Comparison of ENCODE assay signal across 12 cellular contexts in the genomic region with DNA sequence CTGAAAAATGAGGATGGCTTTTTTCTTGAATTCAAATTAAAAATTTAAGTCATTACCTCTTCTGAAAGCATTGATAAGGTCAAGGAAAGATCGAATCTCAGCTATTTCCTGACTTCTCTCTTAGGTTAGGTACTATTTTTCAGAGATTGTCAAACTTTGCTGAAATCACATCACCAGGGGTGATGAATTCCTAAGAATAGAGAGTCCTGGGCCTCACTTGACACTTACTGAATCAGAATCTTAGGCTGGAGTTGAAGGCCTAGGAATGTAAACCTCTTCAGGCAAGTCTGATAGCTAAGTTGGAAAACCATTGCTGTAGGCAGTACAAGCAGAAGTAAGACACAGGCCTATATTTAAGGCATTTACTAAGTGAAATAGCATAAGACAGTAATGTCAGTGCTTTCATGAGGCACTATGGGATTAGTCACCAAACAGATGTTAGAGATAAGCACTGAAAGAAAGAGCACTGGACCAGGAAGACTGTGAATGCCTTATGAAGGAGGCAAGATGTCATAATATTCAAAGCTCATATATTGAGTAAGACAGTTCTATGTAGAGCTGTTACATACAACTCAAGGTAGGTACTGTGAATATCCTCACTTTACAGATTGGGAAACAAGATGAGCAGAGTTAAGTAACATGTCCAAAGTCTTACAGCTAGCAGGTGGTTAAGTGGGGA. TPM values are rescaled to one million over a fixed set of nuclear protein-coding genes. Genes with fewer than 3 reads are reported as not detected.
DNase-seq lines count a peak whose midpoint lies in the region; ATAC-seq, FAIRE-seq and TF ChIP-seq lines count a peak whose summit lies in the region.
"Had no signal": no experiment of that assay in that cellular context is flagged by ENCODE, and none has a peak within 500 bp of the region (broad histone marks: within the 10 kb centered on the region; RNA-seq: fewer than 3 reads in every experiment).

No MANE protein-coding gene starts in this region.

- H2BK120ac ChIP-seq in trophoblast cell (ENCODE audit: insufficient read depth, low read length, poor library complexity): no peak overlapping the region

- dilution Hi-C loops in endothelial cell of umbilical vein (cut with MboI; ENCODE audit: extremely low pct_ligation_motif_present, low sequenced_read_pairs): no loop called here

- no TSS peak for BruUV-seq in Panc1 (replicated peaks; lab: Mats Ljungman, UMichigan)
- no TSS peak for BruUV-seq in endothelial cell of umbilical vein (replicated peaks; lab: Mats Ljungman, UMichigan)

- H3K4me2 ChIP-seq in endothelial cell of umbilical vein (ENCODE audit: insufficient read depth, low read length) (peak overlapping the region; percentile 22), trophoblast cell (ENCODE audit: low read length) (no peak overlapping the region)
- H3K4me2 ChIP-seq: BLaER1 had no signal

- H3K23ac ChIP-seq in trophoblast cell (ENCODE audit: low read length): no peak overlapping the region

- H3K79me2 ChIP-seq in endothelial cell of umbilical vein (ENCODE audit: control insufficient read depth, insufficient read depth, low read length) (peaks cover 76% of the 10 kb centered on the region), trophoblast cell (ENCODE audit: control insufficient read depth, insufficient read depth, low read length, poor library complexity) (peaks cover 1% of the 10 kb centered on the region)

- H3K36me3 ChIP-seq in Panc1 (ENCODE audit: control insufficient read depth, insufficient read depth, low read length) (no peaks in the 10 kb centered on the region), endothelial cell of umbilical vein (ENCODE audit: control insufficient read depth in 2 of 2, extremely low read depth in 1 of 2, insufficient read depth in 2 of 2, low read length in 2 of 2) (no peaks in the 10 kb centered on the region), trophoblast cell (ENCODE audit: control insufficient read depth in 1 of 2, insufficient read depth in 2 of 2, low read length in 2 of 2) (no peaks in the 10 kb centered on the region), thyroid gland (no peaks in the 10 kb centered on the region)

- peak; percentile 56; the same call in 1 of the 2 replicates for ATAC-seq in Panc1
- ATAC-seq in esophagus mucosa: no peak
- no peak for ATAC-seq in HG03025 (IDR thresholded peaks at IDR 0.05; ENCODE audit: low FRiP score, unreplicated experiment)
- ATAC-seq: right cardiac atrium had no signal

- H3K4me1 Mint-ChIP-seq in activated CD4-positive, alpha-beta memory T cell treated with anti-CD3 and anti-CD28 coated beads for 36 hours (ENCODE audit: low read depth): peaks cover 43% of the 10 kb centered on the region
- peaks cover 18% of the 10 kb centered on the region for H3K4me1 Mint-ChIP-seq in activated CD4-positive, alpha-beta memory T cell treated with anti-CD3 and anti-CD28 coated beads, Interleukin-2, amount 10 ng/mL, durations not matched to agents 7 days and 5 days

- H3K18ac ChIP-seq in trophoblast cell (ENCODE audit: low read length): no peak overlapping the region

- no peak overlapping the region for H4K91ac ChIP-seq in trophoblast cell (ENCODE audit: low read depth, low read length)

- TF ChIP-seq POLR2A in endothelial cell of umbilical vein (IDR thresholded peaks at IDR 0.05; ENCODE audit: low read depth, low read length) (no peak), thyroid gland (IDR thresholded peaks at IDR 0.05) (no peak)

- peak overlapping the region; percentile 55 for H3K27ac Mint-ChIP-seq in activated CD4-positive, alpha-beta memory T cell treated with anti-CD3 and anti-CD28 coated beads for 36 hours
- H3K27ac Mint-ChIP-seq in activated CD4-positive, alpha-beta memory T cell treated with anti-CD3 and anti-CD28 coated beads, Interleukin-2, amount 10 ng/mL, durations not matched to agents 7 days and 5 days: no peak overlapping the region
- H3K27ac Mint-ChIP-seq: activated CD4-positive, alpha-beta T cell treated with anti-CD3 and anti-CD28 coated beads, Interleukin-2, amount 10 ng/mL, durations not matched to agents 7 days and 5 days had no signal

- intact Hi-C loops in activated CD4-positive, alpha-beta memory T cell treated with anti-CD3 and anti-CD28 coated beads for 36 hours (cut with micrococcal nuclease): no loop called here
- intact Hi-C loops in Panc1 (cut with micrococcal nuclease; ENCODE audit: unreplicated experiment): no loop called here
- intact Hi-C loops in endothelial cell of umbilical vein (cut with micrococcal nuclease): no loop called here
- intact Hi-C loops in thyroid gland (cut with DNase I): no loop called here

- TF ChIP-seq CTCF in Panc1 (IDR thresholded peaks at IDR 0.05): no peak
- TF ChIP-seq CTCF in endothelial cell of umbilical vein (IDR thresholded peaks at IDR 0.05; ENCODE audit: extremely low read depth in 1 of 2, insufficient read depth in 1 of 2, low read depth in 1 of 2, low read length in 2 of 2): no peak
- TF ChIP-seq CTCF in thyroid gland (IDR thresholded peaks at IDR 0.05): no peak

- CTCF ChIA-PET in activated CD4-positive, alpha-beta memory T cell treated with anti-CD3 and anti-CD28 coated beads for 36 hours (lab: Charles Lee): interaction anchor here (0.7 to 1.0 kb wide), 3 partner anchors 40 to 129 kb away, joined by 3 to 8 read pairs (median 3); no protein-coding TSS in a partner anchor
- CTCF ChIA-PET in activated CD4-positive, alpha-beta memory T cell treated with anti-CD3 and anti-CD28 coated beads, Interleukin-2, amount 10 ng/mL, durations not matched to agents 7 days and 5 days (lab: Charles Lee): interaction anchor here (0.9 to 2.0 kb wide), 3 partner anchors 20 to 46 kb away, joined by 3 to 4 read pairs (median 3); no protein-coding TSS in a partner anchor
- CTCF ChIA-PET in Panc1 (lab: Charles Lee): interaction anchor here (0.8 kb wide), 1 partner anchor 146 kb away, joined by 3 read pairs; no protein-coding TSS in a partner anchor
- CTCF ChIA-PET in endothelial cell of umbilical vein (lab: Charles Lee): interaction anchor here (0.9 to 2.8 kb wide), 5 partner anchors 20 to 165 kb away, joined by 3 to 18 read pairs (median 6); no protein-coding TSS in a partner anchor

- no peaks in the 10 kb centered on the region for H3K9me3 Mint-ChIP-seq in activated CD4-positive, alpha-beta memory T cell treated with anti-CD3 and anti-CD28 coated beads for 36 hours
- H3K9me3 Mint-ChIP-seq in activated CD4-positive, alpha-beta memory T cell treated with anti-CD3 and anti-CD28 coated beads, Interleukin-2, amount 10 ng/mL, durations not matched to agents 7 days and 5 days: no peaks in the 10 kb centered on the region
- H3K9me3 Mint-ChIP-seq: activated CD4-positive, alpha-beta T cell treated with anti-CD3 and anti-CD28 coated beads, Interleukin-2, amount 10 ng/mL, durations not matched to agents 7 days and 5 days had no signal

- no peak overlapping the region for H4K8ac ChIP-seq in trophoblast cell (ENCODE audit: low read depth, low read length)

- no peak overlapping the region for H3K4ac ChIP-seq in trophoblast cell (ENCODE audit: low read depth, low read length)

- H3K27me3 ChIP-seq in Panc1 (ENCODE audit: control insufficient read depth, insufficient read depth, low read length): no peaks in the 10 kb centered on the region
- no peaks in the 10 kb centered on the region for H3K27me3 ChIP-seq in endothelial cell of umbilical vein (ENCODE audit: control insufficient read depth in 2 of 2, insufficient read depth in 2 of 2, low read length in 2 of 2)
- no peaks in the 10 kb centered on the region for H3K27me3 ChIP-seq in trophoblast cell (ENCODE audit: insufficient read depth, low read length)
- H3K27me3 ChIP-seq in thyroid gland: no peaks in the 10 kb centered on the region
- H3K27me3 ChIP-seq: BLaER1 had no signal

- FAIRE-seq in endothelial cell of umbilical vein (lab: Jason Lieb, UNC): peak; percentile 94
- FAIRE-seq: GM18507 had no signal

- DNase-seq in activated CD4-positive, alpha-beta memory T cell treated with anti-CD3 and anti-CD28 coated beads for 36 hours: no peak
- no peak for DNase-seq in activated CD4-positive, alpha-beta memory T cell treated with anti-CD3 and anti-CD28 coated beads, Interleukin-2, amount 10 ng/mL, durations not matched to agents 7 days and 5 days
- DNase-seq in Panc1 (ENCODE audit: low read depth, low spot score) (no peak), endothelial cell of umbilical vein (ENCODE audit: low read depth, low spot score) (peak; percentile 58), trophoblast cell (peak; percentile 61 to 93), thyroid gland (no peak)
- DNase-seq: activated CD4-positive, alpha-beta T cell treated with anti-CD3 and anti-CD28 coated beads, Interleukin-2, amount 10 ng/mL, durations not matched to agents 7 days and 5 days; right cardiac atrium had no signal

- no peak overlapping the region for H2AFZ ChIP-seq in endothelial cell of umbilical vein (ENCODE audit: low read depth, low read length)
- H2AFZ ChIP-seq in trophoblast cell (ENCODE audit: insufficient read depth, low read length, poor library complexity): no peak overlapping the region

- no peak overlapping the region for H2BK12ac ChIP-seq in trophoblast cell (ENCODE audit: low read length)

- H2AK5ac ChIP-seq in trophoblast cell (ENCODE audit: low read length): no peak overlapping the region

- peaks cover 2% of the 10 kb centered on the region for H4K20me1 ChIP-seq in endothelial cell of umbilical vein (replicated peaks; ENCODE audit: control insufficient read depth, extremely low read depth, insufficient read depth, low read length)

- in situ Hi-C loops in Panc1 (cut with HindIII; ENCODE audit: low pct_unique_long_range_greater_than_20kb, low sequenced_read_pairs): no loop called here

- H3K4me1 ChIP-seq in Panc1 (ENCODE audit: control insufficient read depth, insufficient read depth, low read length) (no peaks in the 10 kb centered on the region), endothelial cell of umbilical vein (ENCODE audit: control insufficient read depth, extremely low read depth, insufficient read depth, low read length) (peaks cover 13% of the 10 kb centered on the region), trophoblast cell (ENCODE audit: control insufficient read depth in 1 of 2, insufficient read depth in 2 of 2, low read length in 2 of 2) (peaks cover 0 to 2% of the 10 kb centered on the region in 2 experiments), thyroid gland (no peaks in the 10 kb centered on the region)
- H3K4me1 ChIP-seq: BLaER1 had no signal

- H3K9me3 ChIP-seq in Panc1 (ENCODE audit: control insufficient read depth, insufficient read depth, low read depth, low read length): no peaks in the 10 kb centered on the region
- H3K9me3 ChIP-seq in endothelial cell of umbilical vein (replicated peaks; ENCODE audit: control insufficient read depth, insufficient read depth, low read length): no peaks in the 10 kb centered on the region
- H3K9me3 ChIP-seq in trophoblast cell (ENCODE audit: insufficient read depth, low read depth, low read length): no peaks in the 10 kb centered on the region
- H3K9me3 ChIP-seq in thyroid gland: no peaks in the 10 kb centered on the region
- H3K9me3 ChIP-seq: BLaER1 had no signal

- no peaks in the 10 kb centered on the region for H3K79me1 ChIP-seq in trophoblast cell (ENCODE audit: low read length)

- POLR2A ChIA-PET in activated CD4-positive, alpha-beta memory T cell treated with anti-CD3 and anti-CD28 coated beads for 36 hours (lab: Charles Lee): no interaction called here
- POLR2A ChIA-PET in activated CD4-positive, alpha-beta memory T cell treated with anti-CD3 and anti-CD28 coated beads, Interleukin-2, amount 10 ng/mL, durations not matched to agents 7 days and 5 days (lab: Charles Lee): interaction anchor here (0.9 kb wide), 1 partner anchor 25 kb away, joined by 3 read pairs; no protein-coding TSS in a partner anchor
- POLR2A ChIA-PET in Panc1 (lab: Charles Lee): interaction anchor here (0.6 kb wide), 1 partner anchor 207 kb away, joined by 6 read pairs; no protein-coding TSS in a partner anchor
- POLR2A ChIA-PET in endothelial cell of umbilical vein (lab: Charles Lee): no interaction called here

- H3K27me3 Mint-ChIP-seq in activated CD4-positive, alpha-beta memory T cell treated with anti-CD3 and anti-CD28 coated beads for 36 hours: no peaks in the 10 kb centered on the region
- no peaks in the 10 kb centered on the region for H3K27me3 Mint-ChIP-seq in activated CD4-positive, alpha-beta memory T cell treated with anti-CD3 and anti-CD28 coated beads, Interleukin-2, amount 10 ng/mL, durations not matched to agents 7 days and 5 days
- H3K27me3 Mint-ChIP-seq: activated CD4-positive, alpha-beta T cell treated with anti-CD3 and anti-CD28 coated beads, Interleukin-2, amount 10 ng/mL, durations not matched to agents 7 days and 5 days had no signal

- no peak overlapping the region for H4K12ac ChIP-seq in trophoblast cell (ENCODE audit: low read depth, low read length)

- H3K9ac ChIP-seq in endothelial cell of umbilical vein (replicated peaks; ENCODE audit: extremely low read depth, insufficient read depth, low read length) (no peak overlapping the region), trophoblast cell (ENCODE audit: low read length) (no peak overlapping the region)
- H3K9ac ChIP-seq: BLaER1 had no signal

- no CpG with 5 or more reads among the region's 1 CpG for WGBS in trophoblast cell (ENCODE audit: extremely low coverage, insufficient coverage, insufficient read length)
- WGBS in thyroid gland, 2 donors: 88 to 98% methylated on average over 1 of the region's 1 CpG

- no peak overlapping the region for H3K27ac ChIP-seq in Panc1 (ENCODE audit: low read length)
- no peak overlapping the region for H3K27ac ChIP-seq in endothelial cell of umbilical vein (ENCODE audit: insufficient read depth, low read depth, low read length)
- no peak overlapping the region for H3K27ac ChIP-seq in trophoblast cell (ENCODE audit: low read depth, low read length)
- H3K27ac ChIP-seq in thyroid gland: no peak overlapping the region
- H3K27ac ChIP-seq: BLaER1 had no signal

- H3K36me3 Mint-ChIP-seq in activated CD4-positive, alpha-beta memory T cell treated with anti-CD3 and anti-CD28 coated beads for 36 hours: peaks cover 7% of the 10 kb centered on the region
- H3K36me3 Mint-ChIP-seq in activated CD4-positive, alpha-beta memory T cell treated with anti-CD3 and anti-CD28 coated beads, Interleukin-2, amount 10 ng/mL, durations not matched to agents 7 days and 5 days (ENCODE audit: low read depth): peaks cover 5% of the 10 kb centered on the region

- no peak overlapping the region for H3K4me3 ChIP-seq in Panc1 (ENCODE audit: low read depth in 2 of 2, low read length in 2 of 2)
- H3K4me3 ChIP-seq in endothelial cell of umbilical vein (replicated peaks in 1 of 3; ENCODE audit: insufficient read depth in 1 of 3, low read depth in 1 of 3, low read length in 3 of 3): no peak overlapping the region
- no peak overlapping the region for H3K4me3 ChIP-seq in trophoblast cell (ENCODE audit: low read depth, low read length)
- H3K4me3 ChIP-seq in thyroid gland (replicated peaks in 1 of 3): no peak overlapping the region
- H3K4me3 ChIP-seq: BLaER1 had no signal

- H2BK5ac ChIP-seq in trophoblast cell (ENCODE audit: low read depth, low read length, poor library complexity): no peak overlapping the region

- no peak overlapping the region for H3K14ac ChIP-seq in trophoblast cell (ENCODE audit: low read length)

- H3K4me3 Mint-ChIP-seq in activated CD4-positive, alpha-beta memory T cell treated with anti-CD3 and anti-CD28 coated beads for 36 hours: no peak overlapping the region
- no peak overlapping the region for H3K4me3 Mint-ChIP-seq in activated CD4-positive, alpha-beta memory T cell treated with anti-CD3 and anti-CD28 coated beads, Interleukin-2, amount 10 ng/mL, durations not matched to agents 7 days and 5 days
- H3K4me3 Mint-ChIP-seq: activated CD4-positive, alpha-beta T cell treated with anti-CD3 and anti-CD28 coated beads, Interleukin-2, amount 10 ng/mL, durations not matched to agents 7 days and 5 days had no signal

- H3K9me1 ChIP-seq in endothelial cell of umbilical vein (replicated peaks; ENCODE audit: control insufficient read depth, extremely low read depth, insufficient read depth, low read length): no peaks in the 10 kb centered on the region

RNA-seq across cellular contexts. Expression of a gene that starts 21.5 kb away (rescaled TPM):
- total RNA-seq in activated CD4-positive, alpha-beta memory T cell treated with anti-CD3 and anti-CD28 coated beads for 36 hours: 100 to 1,000 TPM; 118 to 119 TPM
- total RNA-seq in activated CD4-positive, alpha-beta memory T cell treated with anti-CD3 and anti-CD28 coated beads, Interleukin-2, amount 10 ng/mL, durations not matched to agents 7 days and 5 days: 100 to 1,000 TPM; 138 to 139 TPM
- total RNA-seq in Panc1 (2021; ENCODE audit: unreplicated experiment): 60.4 TPM
- polyA plus RNA-seq in Panc1 (2012; ENCODE audit: insufficient read length): 45.1 TPM
- 89.6 and 100 TPM in 2 replicates for total RNA-seq in endothelial cell of umbilical vein
- 82.8 and 88.2 TPM in 2 replicates for polyA plus RNA-seq in endothelial cell of umbilical vein
- polyA plus RNA-seq in endothelial cell of umbilical vein (2011; cell fraction: cytosol; rRNA removed): 56.9 and 63.4 TPM in 2 replicates
- polyA plus RNA-seq in endothelial cell of umbilical vein (2011; cell fraction: nucleus; rRNA removed): 52.2 and 55.6 TPM in 2 replicates
- polyA plus RNA-seq in endothelial cell of umbilical vein (2012): 64.1 and 72.1 TPM in 2 replicates
- 140 and 148 TPM in 2 replicates for polyA minus RNA-seq in endothelial cell of umbilical vein
- 47.5 TPM for polyA minus RNA-seq in endothelial cell of umbilical vein (2011; cell fraction: cytosol; rRNA and poly(A)+ RNA removed)
- 24.4 and 26.9 TPM in 2 replicates for polyA minus RNA-seq in endothelial cell of umbilical vein (2011; cell fraction: nucleus; rRNA and poly(A)+ RNA removed)
- polyA plus RNA-seq in trophoblast cell (2013): 47.5 and 51.5 TPM in 2 replicates
- 38.4 TPM for total RNA-seq in esophagus mucosa
- 10 to 100 TPM; 35.1 to 44.8 (median 40.5) TPM for total RNA-seq in thyroid gland

RNA-seq across cellular contexts. Expression of a gene that starts 28.9 kb away (rescaled TPM):
- 10 to 100 TPM; 28.2 to 30.4 TPM for total RNA-seq in activated CD4-positive, alpha-beta memory T cell treated with anti-CD3 and anti-CD28 coated beads for 36 hours
- 10 to 100 TPM; 26.7 to 27.9 TPM for total RNA-seq in activated CD4-positive, alpha-beta memory T cell treated with anti-CD3 and anti-CD28 coated beads, Interleukin-2, amount 10 ng/mL, durations not matched to agents 7 days and 5 days
- total RNA-seq in Panc1 (2021; ENCODE audit: unreplicated experiment): 17.9 TPM
- 18.6 TPM for polyA plus RNA-seq in Panc1 (2012; ENCODE audit: insufficient read length)
- 26.1 and 31.7 TPM in 2 replicates for total RNA-seq in endothelial cell of umbilical vein
- polyA plus RNA-seq in endothelial cell of umbilical vein: 23.9 and 24.7 TPM in 2 replicates
- 29.0 and 29.4 TPM in 2 replicates for polyA plus RNA-seq in endothelial cell of umbilical vein (2011; cell fraction: cytosol; rRNA removed)
- 16.2 and 18.8 TPM in 2 replicates for polyA plus RNA-seq in endothelial cell of umbilical vein (2011; cell fraction: nucleus; rRNA removed)
- polyA plus RNA-seq in endothelial cell of umbilical vein (2012): 28.9 and 34.0 TPM in 2 replicates
- 16.9 and 18.3 TPM in 2 replicates for polyA minus RNA-seq in endothelial cell of umbilical vein
- polyA minus RNA-seq in endothelial cell of umbilical vein (2011; cell fraction: cytosol; rRNA and poly(A)+ RNA removed): 17.5 TPM
- 4.4 and 5.0 TPM in 2 replicates for polyA minus RNA-seq in endothelial cell of umbilical vein (2011; cell fraction: nucleus; rRNA and poly(A)+ RNA removed)
- polyA plus RNA-seq in trophoblast cell (2013): 9.8 and 9.9 TPM in 2 replicates
- total RNA-seq in esophagus mucosa: 18.0 TPM
- total RNA-seq in thyroid gland: 10 to 100 TPM; 15.3 to 17.1 (median 16.0) TPM

RNA-seq across cellular contexts. Expression of a gene that starts 48.6 kb away (rescaled TPM):
- not detected for total RNA-seq in activated CD4-positive, alpha-beta memory T cell treated with anti-CD3 and anti-CD28 coated beads for 36 hours
- not detected for total RNA-seq in activated CD4-positive, alpha-beta memory T cell treated with anti-CD3 and anti-CD28 coated beads, Interleukin-2, amount 10 ng/mL, durations not matched to agents 7 days and 5 days
- not detected for total RNA-seq in Panc1 (2021; ENCODE audit: unreplicated experiment)
- polyA plus RNA-seq in Panc1 (2012; ENCODE audit: insufficient read length): 0.07 TPM
- total RNA-seq in endothelial cell of umbilical vein: not detected in 2 replicates
- 0.07 and 0.13 TPM in 2 replicates for polyA plus RNA-seq in endothelial cell of umbilical vein
- polyA plus RNA-seq in endothelial cell of umbilical vein (2011; cell fraction: cytosol; rRNA removed): 0.03 and 0.07 TPM in 2 replicates
- polyA plus RNA-seq in endothelial cell of umbilical vein (2011; cell fraction: nucleus; rRNA removed): 0.11 and 0.22 TPM in 2 replicates
- polyA plus RNA-seq in endothelial cell of umbilical vein (2012): 0.11 and 0.12 TPM in 2 replicates
- polyA minus RNA-seq in endothelial cell of umbilical vein: 0.17 TPM in 1 of 2 replicates, not detected in the other
- not detected for polyA minus RNA-seq in endothelial cell of umbilical vein (2011; cell fraction: cytosol; rRNA and poly(A)+ RNA removed)
- not detected in 2 replicates for polyA minus RNA-seq in endothelial cell of umbilical vein (2011; cell fraction: nucleus; rRNA and poly(A)+ RNA removed)
- not detected in 2 replicates for polyA plus RNA-seq in trophoblast cell (2013)
- not detected for total RNA-seq in esophagus mucosa
- total RNA-seq in thyroid gland: under 1 TPM in 1 of 4 donors, not detected in 3; 0.67 TPM
- total RNA-seq: activated CD4-positive, alpha-beta T cell treated with anti-CD3 and anti-CD28 coated beads, Interleukin-2, amount 10 ng/mL, durations not matched to agents 7 days and 5 days; right cardiac atrium had no signal
- polyA plus RNA-seq: right cardiac atrium had no signal

RNA-seq across cellular contexts. Expression of a gene that starts 50.4 kb away (rescaled TPM):
- total RNA-seq in activated CD4-positive, alpha-beta memory T cell treated with anti-CD3 and anti-CD28 coated beads for 36 hours: 10 to 100 TPM; 32.8 to 34.0 TPM
- total RNA-seq in activated CD4-positive, alpha-beta memory T cell treated with anti-CD3 and anti-CD28 coated beads, Interleukin-2, amount 10 ng/mL, durations not matched to agents 7 days and 5 days: 10 to 100 TPM; 46.5 to 47.8 TPM
- total RNA-seq in Panc1 (2021; ENCODE audit: unreplicated experiment) (22.3 TPM), endothelial cell of umbilical vein (81.0 and 91.4 TPM in 2 replicates), esophagus mucosa (9.2 TPM), thyroid gland (10 to 100 TPM; 38.6 to 68.0 (median 43.8) TPM)
- polyA plus RNA-seq in Panc1 (2012; ENCODE audit: insufficient read length): 16.2 TPM
- 47.4 and 56.6 TPM in 2 replicates for polyA plus RNA-seq in endothelial cell of umbilical vein
- polyA plus RNA-seq in endothelial cell of umbilical vein (2011; cell fraction: cytosol; rRNA removed): 58.3 and 59.8 TPM in 2 replicates
- 121 and 129 TPM in 2 replicates for polyA plus RNA-seq in endothelial cell of umbilical vein (2011; cell fraction: nucleus; rRNA removed)
- polyA plus RNA-seq in endothelial cell of umbilical vein (2012): 62.5 and 62.6 TPM in 2 replicates
- 114 and 118 TPM in 2 replicates for polyA minus RNA-seq in endothelial cell of umbilical vein
- 7.2 TPM for polyA minus RNA-seq in endothelial cell of umbilical vein (2011; cell fraction: cytosol; rRNA and poly(A)+ RNA removed)
- polyA minus RNA-seq in endothelial cell of umbilical vein (2011; cell fraction: nucleus; rRNA and poly(A)+ RNA removed): 90.0 and 101 TPM in 2 replicates
- polyA plus RNA-seq in trophoblast cell (2013): 8.1 and 8.2 TPM in 2 replicates

Comparison
In these comparisons a context has a peak if more than half of its experiments do, and no peak if none do; other contexts are left out.
1. POLR2A ChIA-PET loops: an anchor here in activated CD4-positive, alpha-beta memory T cell treated with anti-CD3 and anti-CD28 coated beads, Interleukin-2, amount 10 ng/mL, durations not matched to agents 7 days and 5 days (0.9 kb wide) and Panc1 (0.6 kb wide); none called in activated CD4-positive, alpha-beta memory T cell treated with anti-CD3 and anti-CD28 coated beads for 36 hours and endothelial cell of umbilical vein.
2. DNase-seq: peak in endothelial cell of umbilical vein (single experiment) and trophoblast cell (2 of 2); none in activated CD4-positive, alpha-beta memory T cell treated with anti-CD3 and anti-CD28 coated beads for 36 hours (single experiment), activated CD4-positive, alpha-beta memory T cell treated with anti-CD3 and anti-CD28 coated beads, Interleukin-2, amount 10 ng/mL, durations not matched to agents 7 days and 5 days (single experiment), Panc1 (single experiment) and thyroid gland (0 of 2).